ENCODE assay signal across 1 cellular context in genomic region chr2:113889471-113890252, GRCh38.
TF ChIP-seq lines count a peak whose summit lies in the region.

ACTR3 (plus strand) TSS chr2:113890089; CDS start chr2:113890280, 191 bp downstream.

TF ChIP-seq in K562, 482 proteins besides CTCF, POLR2A, EP300 and RAD21 (continued from another document and continues in another):
- TF ChIP-seq ZBTB2 (IDR thresholded peaks at IDR 0.05): peak; percentile 85
- TF ChIP-seq SIN3A (IDR thresholded peaks at IDR 0.05; ENCODE audit: borderline replicate concordance in 2 of 2, control insufficient read depth in 1 of 2, low read depth in 2 of 2, low read length in 2 of 2): peak; percentile 60 to 62; a peak in 2 of 4 replicates
- TF ChIP-seq U2AF2 (optimal IDR thresholded peaks at IDR 0.05; ENCODE audit: low read depth, low read length): no peak
- peak; percentile 93 for TF ChIP-seq SUPT5H (IDR thresholded peaks at IDR 0.05)
- TF ChIP-seq SOX6 (IDR thresholded peaks at IDR 0.05): peak; percentile 77
- TF ChIP-seq PRDM10 (IDR thresholded peaks at IDR 0.05; ENCODE audit: partially characterized antibody): peak; percentile 73
- TF ChIP-seq FOXP4 (CRISPR knock-in tag; IDR thresholded peaks at IDR 0.05; ENCODE audit: borderline replicate concordance): no peak; the same call in 1 of the 2 replicates
- TF ChIP-seq KAT2B (IDR thresholded peaks at IDR 0.05; ENCODE audit: low read depth, low read length): peak; percentile 50
- no peak for TF ChIP-seq TBL1XR1 (IDR thresholded peaks at IDR 0.05; ENCODE audit: low read length in 2 of 2)
- peak; percentile 91 for TF ChIP-seq CCNT2 (IDR thresholded peaks at IDR 0.05; ENCODE audit: borderline replicate concordance, extremely low read depth, insufficient read length, low read depth, low read length)
- peak; percentile 27; the same call in 1 of the 2 replicates for TF ChIP-seq ZNF764 (CRISPR knock-in tag; IDR thresholded peaks at IDR 0.05; ENCODE audit: low read depth)
- TF ChIP-seq E2F6 (IDR thresholded peaks at IDR 0.05; ENCODE audit: borderline replicate concordance in 1 of 2, extremely low read depth in 1 of 2, insufficient read depth in 1 of 2, insufficient read length in 1 of 2, low read depth in 1 of 2, low read length in 1 of 2, poor library complexity in 1 of 2, severe bottlenecking in 1 of 2): peak; percentile 59 to 73
- no peak for TF ChIP-seq CLOCK (CRISPR knock-in tag; IDR thresholded peaks at IDR 0.05; ENCODE audit: borderline replicate concordance)
- peak; percentile 42; the same call in 1 of the 2 replicates for TF ChIP-seq MBD2 (IDR thresholded peaks at IDR 0.05; ENCODE audit: borderline replicate concordance, low read depth)
- peak; percentile 96; the same call in 1 of the 2 replicates for TF ChIP-seq MTA3 (IDR thresholded peaks at IDR 0.05; ENCODE audit: borderline replicate concordance)
- TF ChIP-seq ZNF212 (CRISPR knock-in tag; IDR thresholded peaks at IDR 0.05): 0 out of 2 replicates have a peak, but pooled peaks have one; percentile 62
- TF ChIP-seq TEAD2 (tag; IDR thresholded peaks at IDR 0.05): no peak
- peak; percentile 69; the same call in 1 of the 2 replicates for TF ChIP-seq GABPB1 (CRISPR knock-in tag; IDR thresholded peaks at IDR 0.05)
- TF ChIP-seq ZNF175 (CRISPR knock-in tag; IDR thresholded peaks at IDR 0.05; ENCODE audit: low read depth): no peak
- 0 out of 2 replicates have a peak, but pooled peaks have one; percentile 42 for TF ChIP-seq HDAC6 (IDR thresholded peaks at IDR 0.05; ENCODE audit: low read depth, low read length)
- no peak for TF ChIP-seq ZNF384 (IDR thresholded peaks at IDR 0.05; ENCODE audit: low read depth, low read length)
- peak; percentile 86 for TF ChIP-seq EP400 (IDR thresholded peaks at IDR 0.05)
- 0 out of 2 replicates have a peak, but pooled peaks have one; percentile 51 for TF ChIP-seq ERF (CRISPR knock-in tag; IDR thresholded peaks at IDR 0.05)
- no peak for TF ChIP-seq RFX7 (CRISPR knock-in tag; IDR thresholded peaks at IDR 0.05)
- no peak for TF ChIP-seq ZNF699 (CRISPR knock-in tag; IDR thresholded peaks at IDR 0.05; ENCODE audit: insufficient replicate concordance)
- TF ChIP-seq YY1 (IDR thresholded peaks at IDR 0.05; ENCODE audit: borderline replicate concordance in 1 of 3, control insufficient read depth in 1 of 3, extremely low read depth in 1 of 3, insufficient read depth in 3 of 3, insufficient read length in 1 of 3, insufficient replicate concordance in 2 of 3, low read depth in 1 of 3, low read length in 2 of 3): peak; percentile 89 to 98 (median 97)
- no peak for TF ChIP-seq GATAD2A (IDR thresholded peaks at IDR 0.05)
- no peak for TF ChIP-seq ZC3H4 (CRISPR knock-in tag; IDR thresholded peaks at IDR 0.05; ENCODE audit: borderline replicate concordance)
- TF ChIP-seq ZNF318 (IDR thresholded peaks at IDR 0.05; ENCODE audit: borderline replicate concordance in 1 of 2, low read depth in 1 of 2): 0 out of 4 replicates have a peak, but pooled peaks of 1 of the 2 experiments have one; percentile 14
- TF ChIP-seq MYC (IDR thresholded peaks at IDR 0.05; ENCODE audit: low read depth, low read length): peak; percentile 90
- no peak for TF ChIP-seq MYC (CRISPR knock-in tag; IDR thresholded peaks at IDR 0.05; ENCODE audit: borderline replicate concordance, low read depth)
- no peak for TF ChIP-seq RUNX1 (IDR thresholded peaks at IDR 0.05; ENCODE audit: low read depth)
- 0 out of 4 replicates have a peak, but pooled peaks of 1 of the 2 experiments have one; percentile 71 for TF ChIP-seq MLX (CRISPR knock-in tag; conservative IDR thresholded peaks at IDR 0.05)
- TF ChIP-seq ELF4 (CRISPR knock-in tag; IDR thresholded peaks at IDR 0.05): 0 out of 2 replicates have a peak, but pooled peaks have one; percentile 82
- no peak for TF ChIP-seq SMARCA4 (IDR thresholded peaks at IDR 0.05)
- TF ChIP-seq NFIC (IDR thresholded peaks at IDR 0.05): no peak; the same call in 1 of the 2 replicates
- TF ChIP-seq PHF8 (IDR thresholded peaks at IDR 0.05; ENCODE audit: borderline replicate concordance, low read length): peak; percentile 85; the same call in 1 of the 2 replicates
